ENCODE assay signal across 14 cellular contexts in the genomic region with DNA sequence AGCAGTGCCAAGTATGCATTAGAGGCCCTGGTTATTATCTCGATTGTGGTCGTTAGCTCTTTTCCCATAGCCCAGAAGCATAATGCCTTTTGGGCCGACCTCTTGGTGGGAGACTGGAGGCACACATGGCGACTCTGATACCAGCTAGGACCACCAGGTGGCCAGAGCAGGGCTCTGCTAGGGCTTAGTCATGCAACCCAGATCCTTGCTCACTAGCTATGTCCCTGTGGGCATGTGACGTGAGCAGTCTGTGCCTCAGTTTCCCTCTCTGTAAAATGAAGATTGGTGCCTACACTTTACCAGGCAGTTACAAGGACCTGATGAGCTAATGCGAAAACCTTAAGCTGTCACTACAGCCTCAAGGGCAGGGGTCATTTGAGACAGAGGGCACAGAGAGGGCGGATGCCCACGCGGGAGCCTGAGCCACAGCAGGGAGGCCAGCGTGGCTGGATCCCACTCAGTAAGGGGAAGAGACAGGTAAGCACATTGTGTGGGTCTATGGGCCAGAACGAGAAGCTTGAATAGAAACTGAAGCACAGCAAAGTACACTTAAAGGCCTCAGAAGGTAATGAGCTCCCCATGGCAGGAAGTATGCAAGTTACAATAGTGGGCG. TPM values are rescaled to one million over a fixed set of nuclear protein-coding genes. Genes with fewer than 3 reads are reported as not detected.
DNase-seq lines count a peak whose midpoint lies in the region; ATAC-seq and TF ChIP-seq lines count a peak whose summit lies in the region.
"Had no signal": no experiment of that assay in that cellular context is flagged by ENCODE, and none has a peak within 500 bp of the region (broad histone marks: within the 10 kb centered on the region; RNA-seq: fewer than 3 reads in every experiment).

No MANE protein-coding gene starts in this region.

- H3K27ac Mint-ChIP-seq in H9: no peak overlapping the region
- H3K27ac Mint-ChIP-seq in chondrocyte (ENCODE audit: unreplicated experiment): no peak overlapping the region
- no peak overlapping the region for H3K27ac Mint-ChIP-seq in activated CD4-positive, alpha-beta T cell treated with anti-CD3 and anti-CD28 coated beads for 36 hours
- H3K27ac Mint-ChIP-seq: T-cell had no signal

- H3K4ac ChIP-seq in H9 (ENCODE audit: low read depth, low read length) (no peak overlapping the region), mesendoderm (ENCODE audit: low read depth, low read length) (no peak overlapping the region)

- no CpG with 5 or more reads among the region's 12 CpGs for WGBS in H9 (ENCODE audit: extremely low coverage, insufficient read length, low lambda C conversion rate)
- WGBS in mesendoderm (ENCODE audit: extremely low coverage, insufficient coverage, low lambda C conversion rate): no CpG with 5 or more reads among the region's 12 CpGs

- H3K27me3 ChIP-seq in A673 (replicated peaks; ENCODE audit: insufficient read depth, low read depth, low read length, poor library complexity) (no peaks in the 10 kb centered on the region), H9 (ENCODE audit: insufficient read depth, low read length) (no peaks in the 10 kb centered on the region), mesendoderm (ENCODE audit: insufficient read depth, low read length, poor library complexity) (no peaks in the 10 kb centered on the region)

- no peak overlapping the region for H3K4me3 ChIP-seq in A673 (ENCODE audit: low read depth, low read length, poor library complexity, severe bottlenecking)
- no peak overlapping the region for H3K4me3 ChIP-seq in mesendoderm (ENCODE audit: low read length)
- H3K4me3 ChIP-seq: HAP-1 had no signal

- no peak overlapping the region for H3T11ph ChIP-seq in H9 (ENCODE audit: low read length)

- peaks cover 1% of the 10 kb centered on the region for H3K4me1 ChIP-seq in A673 (ENCODE audit: insufficient read depth, low read length, poor library complexity, severe bottlenecking)
- no peaks in the 10 kb centered on the region for H3K4me1 ChIP-seq in H9 (ENCODE audit: insufficient read depth, low read length)
- no peaks in the 10 kb centered on the region for H3K4me1 ChIP-seq in mesendoderm (ENCODE audit: control insufficient read depth, low read depth, low read length)
- H3K4me1 ChIP-seq: HAP-1 had no signal

- no peak overlapping the region for H2AFZ ChIP-seq in H9 (ENCODE audit: low read length)

- H3K56ac ChIP-seq in H9 (ENCODE audit: insufficient read length, low read depth, low read length) (no peak overlapping the region), mesendoderm (ENCODE audit: low read length) (no peak overlapping the region)

- H3K9me3 Mint-ChIP-seq in H9 (no peaks in the 10 kb centered on the region), chondrocyte (ENCODE audit: low read depth) (no peaks in the 10 kb centered on the region)
- no peaks in the 10 kb centered on the region for H3K9me3 Mint-ChIP-seq in activated CD4-positive, alpha-beta T cell treated with anti-CD3 and anti-CD28 coated beads for 36 hours (ENCODE audit: low read depth)
- H3K9me3 Mint-ChIP-seq: T-cell had no signal

- TF ChIP-seq CTCF in A673 (conservative IDR thresholded peaks at IDR 0.05; ENCODE audit: low read depth, low read length) (peak; percentile 35; the same call in 1 of the 2 replicates), H9 (conservative IDR thresholded peaks at IDR 0.05) (peak; percentile 66), chondrocyte (IDR thresholded peaks at IDR 0.05) (peak; percentile 34), GM10266 (IDR thresholded peaks at IDR 0.05; ENCODE audit: control insufficient read depth, insufficient read depth, low read depth, missing control alignments) (no peak)

- H3K18ac ChIP-seq in H9 (ENCODE audit: insufficient read length, low read depth, low read length): no peak overlapping the region
- no peak overlapping the region for H3K18ac ChIP-seq in mesendoderm (ENCODE audit: low read length)

- H3K36me3 Mint-ChIP-seq in H9 (ENCODE audit: insufficient read depth in 1 of 3, low read depth in 3 of 3): peaks cover 8 to 23% (median 11%) of the 10 kb centered on the region in 3 experiments; a peak in 6 of 7 replicates
- H3K36me3 Mint-ChIP-seq in chondrocyte (ENCODE audit: low read depth): no peaks in the 10 kb centered on the region
- no peaks in the 10 kb centered on the region for H3K36me3 Mint-ChIP-seq in activated CD4-positive, alpha-beta T cell treated with anti-CD3 and anti-CD28 coated beads for 36 hours (ENCODE audit: low read depth)
- H3K36me3 Mint-ChIP-seq: T-cell had no signal

- CTCF ChIA-PET in A673 (lab: Charles Lee): no interaction called here
- CTCF ChIA-PET in activated CD4-positive, alpha-beta T cell treated with anti-CD3 and anti-CD28 coated beads for 36 hours (lab: Charles Lee): interaction anchor here (0.6 kb wide), 1 partner anchor 30 kb away, joined by 3 read pairs; no protein-coding TSS in a partner anchor

- peaks cover 0 to 3% of the 10 kb centered on the region in 2 experiments; a peak in 1 of 4 replicates for H3K4me1 Mint-ChIP-seq in H9
- no peaks in the 10 kb centered on the region for H3K4me1 Mint-ChIP-seq in chondrocyte (ENCODE audit: low read depth)
- H3K4me1 Mint-ChIP-seq in activated CD4-positive, alpha-beta T cell treated with anti-CD3 and anti-CD28 coated beads for 36 hours: no peaks in the 10 kb centered on the region
- H3K4me1 Mint-ChIP-seq: T-cell had no signal

- H3K79me1 ChIP-seq in H9 (ENCODE audit: insufficient read depth, low read depth, low read length, poor library complexity, severe bottlenecking) (no peaks in the 10 kb centered on the region), mesendoderm (ENCODE audit: low read length) (no peaks in the 10 kb centered on the region)

- H3K9ac ChIP-seq in H9 (ENCODE audit: extremely low read depth, insufficient read length, low read length): no peak overlapping the region
- no peak overlapping the region for H3K9ac ChIP-seq in mesendoderm (ENCODE audit: low read length)

- H3K79me2 ChIP-seq in H9 (ENCODE audit: insufficient read depth, low read length): no peaks in the 10 kb centered on the region
- H3K79me2 ChIP-seq in mesendoderm (ENCODE audit: control insufficient read depth, insufficient read depth, low read length): no peaks in the 10 kb centered on the region

- H3K23ac ChIP-seq in H9 (ENCODE audit: insufficient read length, low read depth, low read length) (no peak overlapping the region), mesendoderm (ENCODE audit: low read length) (no peak overlapping the region)

- H3K27ac ChIP-seq in A673 (ENCODE audit: low read depth, low read length, poor library complexity, severe bottlenecking): no peak overlapping the region
- H3K27ac ChIP-seq in H9 (ENCODE audit: insufficient read length, low read depth, low read length): no peak overlapping the region
- H3K27ac ChIP-seq in mesendoderm (ENCODE audit: low read depth, low read length): no peak overlapping the region

- no peak overlapping the region for H2BK15ac ChIP-seq in H9 (ENCODE audit: low read depth, low read length)
- H2BK15ac ChIP-seq in mesendoderm (replicated peaks; ENCODE audit: low read depth): no peak overlapping the region

- H3K4me3 Mint-ChIP-seq in H9 (no peak overlapping the region; a peak in 1 of 5 replicates), chondrocyte (ENCODE audit: unreplicated experiment) (no peak overlapping the region)
- no peak overlapping the region for H3K4me3 Mint-ChIP-seq in activated CD4-positive, alpha-beta T cell treated with anti-CD3 and anti-CD28 coated beads for 36 hours
- H3K4me3 Mint-ChIP-seq: T-cell had no signal

- no peak overlapping the region for H2BK5ac ChIP-seq in H9 (ENCODE audit: insufficient read length, low read length)
- H2BK5ac ChIP-seq in mesendoderm (ENCODE audit: low read length): no peak overlapping the region

- no peaks in the 10 kb centered on the region for H4K20me1 ChIP-seq in H9 (ENCODE audit: control insufficient read depth, insufficient read depth, insufficient read length)

- intact Hi-C loops in A673 (cut with micrococcal nuclease; ENCODE audit: unreplicated experiment): no loop called here
- intact Hi-C loops in activated CD4-positive, alpha-beta T cell treated with anti-CD3 and anti-CD28 coated beads for 36 hours (cut with DNase I, micrococcal nuclease): no loop called here

- H3K27me3 Mint-ChIP-seq in H9 (ENCODE audit: low read depth): no peaks in the 10 kb centered on the region; the same call in 1 of the 2 replicates
- H3K27me3 Mint-ChIP-seq in chondrocyte (ENCODE audit: low read depth): no peaks in the 10 kb centered on the region
- H3K27me3 Mint-ChIP-seq in activated CD4-positive, alpha-beta T cell treated with anti-CD3 and anti-CD28 coated beads for 36 hours: no peaks in the 10 kb centered on the region

- H2AK5ac ChIP-seq in H9 (ENCODE audit: insufficient read length, low read length) (no peak overlapping the region), mesendoderm (ENCODE audit: low read length) (no peak overlapping the region)

- H3K9me3 ChIP-seq in A673 (ENCODE audit: low read depth, low read length, poor library complexity, severe bottlenecking) (no peaks in the 10 kb centered on the region), H9 (ENCODE audit: control insufficient read depth, low read depth, low read length) (no peaks in the 10 kb centered on the region)
- H3K9me3 ChIP-seq: HAP-1 had no signal

- BruUV-seq in A673 (replicated peaks; lab: Mats Ljungman, UMichigan): no TSS peak

- DNase-seq in A673 (ENCODE audit: low spot score): peak; percentile 31
- DNase-seq in H9: peak; percentile 69
- no peak for DNase-seq in chondrocyte (ENCODE audit: low spot score)
- peak; percentile 70 for DNase-seq in mesendoderm
- DNase-seq in activated CD4-positive, alpha-beta T cell treated with anti-CD3 and anti-CD28 coated beads for 36 hours: no peak
- DNase-seq in NCI-H748 treated with DMSO at 0.1 percent for 48 hours (lab: John Stamatoyannopoulos, UW): no peak
- DNase-seq in GM10266 (ENCODE audit: extremely low spot score): no peak
- DNase-seq: activated gamma-delta T cell treated with Interleukin-2 at 50 U/mL for 16 hours; effector CD8-positive, alpha-beta T cell; kidney glomerular epithelial cell; NCI-H345 had no signal

- POLR2A ChIA-PET in A673 (lab: Charles Lee; ENCODE audit: low non-redundant PET): no interaction called here
- POLR2A ChIA-PET in activated CD4-positive, alpha-beta T cell treated with anti-CD3 and anti-CD28 coated beads for 36 hours (lab: Charles Lee): no interaction called here

- H4K91ac ChIP-seq in H9 (ENCODE audit: insufficient read length, low read depth, low read length): no peak overlapping the region

- ATAC-seq in activated CD4-positive, alpha-beta T cell treated with anti-CD3 and anti-CD28 coated beads for 36 hours: no peak
- ATAC-seq in GM18858 (IDR thresholded peaks at IDR 0.05; ENCODE audit: unreplicated experiment): no peak
- ATAC-seq: T-cell had no signal

- H3K14ac ChIP-seq in H9 (ENCODE audit: insufficient read depth, low read length): no peak overlapping the region

- H4K5ac ChIP-seq in H9 (ENCODE audit: insufficient read length, low read depth, low read length) (no peak overlapping the region), mesendoderm (ENCODE audit: low read length) (no peak overlapping the region)

- H3K36me3 ChIP-seq in A673 (ENCODE audit: insufficient read depth, low read length, poor library complexity, severe bottlenecking): peaks cover 48% of the 10 kb centered on the region
- no peaks in the 10 kb centered on the region for H3K36me3 ChIP-seq in mesendoderm (ENCODE audit: control insufficient read depth, insufficient read depth, low read length)

- no peak overlapping the region for H2BK20ac ChIP-seq in H9 (ENCODE audit: low read depth, low read length, poor library complexity, severe bottlenecking)

- H2BK120ac ChIP-seq in H9 (ENCODE audit: low read depth, low read length, poor library complexity, severe bottlenecking) (no peak overlapping the region), mesendoderm (ENCODE audit: low read depth, low read length) (no peak overlapping the region)

- no peak overlapping the region for H4K8ac ChIP-seq in H9 (replicated peaks; ENCODE audit: insufficient read length, low read depth, low read length)
- H4K8ac ChIP-seq in mesendoderm (ENCODE audit: low read depth, low read length): no peak overlapping the region

- H3K4me2 ChIP-seq in H9 (ENCODE audit: insufficient read depth, insufficient read length, low read length): no peak overlapping the region
- H3K4me2 ChIP-seq in mesendoderm (ENCODE audit: low read length): no peak overlapping the region

- H2BK12ac ChIP-seq in H9 (ENCODE audit: insufficient read length, low read depth, low read length): no peak overlapping the region

- no peaks in the 10 kb centered on the region for H3K23me2 ChIP-seq in H9 (ENCODE audit: insufficient read length, low read depth, low read length, poor library complexity, severe bottlenecking)

RNA-seq across cellular contexts. Expression of a gene that starts 8.8 kb away (rescaled TPM):
- 32.1 and 32.6 TPM in 2 replicates for total RNA-seq in A673 (2021)
- 10.8 and 11.4 TPM in 2 replicates for total RNA-seq in H9 (2021)
- total RNA-seq in chondrocyte: 0.41 to 1.8 TPM (median 1.3 TPM) in 3 replicates
- 1.6 TPM for polyA plus RNA-seq in mesendoderm (2013, experiment 1 of 2)
- 1.6 TPM for polyA plus RNA-seq in mesendoderm (2013, experiment 2 of 2)
- under 1 TPM; 0.32 to 0.53 TPM for total RNA-seq in activated CD4-positive, alpha-beta T cell treated with anti-CD3 and anti-CD28 coated beads for 36 hours

RNA-seq across cellular contexts. Expression of a gene that starts 46.3 kb away (rescaled TPM):
- total RNA-seq in A673 (2021) (not detected in 2 replicates), H9 (2021) (0.26 and 0.44 TPM in 2 replicates), chondrocyte (not detected in 3 replicates)
- polyA plus RNA-seq in mesendoderm (2013, experiment 1 of 2): 0.37 TPM
- polyA plus RNA-seq in mesendoderm (2013, experiment 2 of 2): 0.48 TPM
- total RNA-seq in activated CD4-positive, alpha-beta T cell treated with anti-CD3 and anti-CD28 coated beads for 36 hours: not detected
- total RNA-seq: T-cell had no signal

Comparison
In these comparisons a context has a peak if more than half of its experiments do, and no peak if none do; other contexts are left out.
1. DNase-seq: peak in A673 (single experiment), H9 (single experiment) and mesendoderm (single experiment); none in chondrocyte (single experiment), activated CD4-positive, alpha-beta T cell treated with anti-CD3 and anti-CD28 coated beads for 36 hours (single experiment), NCI-H748 treated with DMSO at 0.1 percent for 48 hours (single experiment) and GM10266 (single experiment).